Comparison of ENCODE assay signal across 8 cellular contexts in the genomic region with DNA sequence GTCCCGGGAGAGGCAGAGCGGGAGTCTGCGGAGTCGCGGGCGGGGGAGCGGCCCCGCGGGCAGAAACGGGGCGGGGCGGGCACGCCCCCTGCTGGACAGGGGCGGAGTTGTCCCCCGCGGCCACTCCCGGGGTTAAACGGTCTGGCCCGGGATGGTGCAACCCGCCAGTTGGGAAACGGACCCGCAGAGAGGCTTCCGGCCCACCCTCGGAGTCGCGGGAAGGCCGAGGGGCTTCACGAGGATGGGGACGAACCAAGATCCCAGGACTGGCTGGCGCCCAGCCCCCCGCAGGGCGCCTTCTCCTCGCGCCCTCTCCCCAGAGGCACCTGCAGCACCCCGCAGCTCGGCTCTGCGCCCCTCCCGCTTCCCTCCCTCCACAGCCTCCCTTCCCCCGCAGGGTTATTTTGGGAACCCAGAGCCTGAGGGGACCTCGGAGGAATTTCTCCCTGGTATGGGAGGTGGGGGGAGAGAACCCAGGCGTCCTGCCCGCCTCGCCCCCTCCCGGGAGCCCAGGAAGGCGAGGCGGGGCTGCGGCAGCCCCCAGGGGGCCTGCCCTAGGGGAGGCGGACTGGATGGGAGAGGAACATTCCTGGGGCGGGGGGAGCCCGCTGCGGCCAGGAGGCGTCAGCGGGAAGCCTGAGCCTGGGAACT. TPM values are rescaled to one million over a fixed set of nuclear protein-coding genes. Genes with fewer than 3 reads are reported as not detected.
DNase-seq lines count a peak whose midpoint lies in the region; ATAC-seq and TF ChIP-seq lines count a peak whose summit lies in the region.

No MANE protein-coding gene starts in this region.

- H3K27me3 ChIP-seq in muscle layer of colon (ENCODE audit: control insufficient read depth in 1 of 2, insufficient read depth in 2 of 2, low read length in 2 of 2), result peaks cover 0 to 7% of the 10 kb centered on the region in 2 donors

- H3K36me3 ChIP-seq in muscle layer of colon (ENCODE audit: insufficient read depth, low read length), result no peaks in the 10 kb centered on the region

- peaks cover 47% of the 10 kb centered on the region for H3K4me1 Mint-ChIP-seq in stimulated activated effector memory CD8-positive, alpha-beta T cell treated with anti-CD3 and anti-CD28 coated beads, Interleukin-12 subunit alpha, Interleukin-12 subunit beta, amount 100 ng/mL, for 72 hours

- peak overlapping the region; percentile 53 for H3K9ac ChIP-seq in muscle layer of colon (ENCODE audit: low read length)

- H3K9me3 ChIP-seq in muscle layer of colon (ENCODE audit: low read length), result no peaks in the 10 kb centered on the region

- peak; percentile 72 for TF ChIP-seq CTCF in epithelial cell of proximal tubule (conservative IDR thresholded peaks at IDR 0.05; ENCODE audit: low read depth, low read length)

- no peak overlapping the region for H3K27ac Mint-ChIP-seq in stimulated activated effector memory CD8-positive, alpha-beta T cell treated with anti-CD3 and anti-CD28 coated beads, Interleukin-12 subunit alpha, Interleukin-12 subunit beta, amount 100 ng/mL, for 72 hours

- peak overlapping the region; percentile 28 for H3K4me3 ChIP-seq in epithelial cell of proximal tubule (ENCODE audit: low read depth, low read length)
- peak overlapping the region; percentile 43 to 84 for H3K4me3 ChIP-seq in muscle layer of colon (ENCODE audit: low read depth in 1 of 2, low read length in 2 of 2)

- DNase-seq in DMS 273 (lab: John Stamatoyannopoulos, UW; ENCODE audit: unreplicated experiment) (peak; percentile 70), DMS 273 treated with DMSO at 0.1 percent for 48 hours (lab: John Stamatoyannopoulos, UW) (no peak), NCI-H128 (lab: John Stamatoyannopoulos, UW; ENCODE audit: unreplicated experiment) (peak; percentile 27), epithelial cell of proximal tubule (ENCODE audit: low read depth) (no peak)
- peak; percentile 96 for DNase-seq in activated CD8-positive, alpha-beta memory T cell treated with anti-CD3 and anti-CD28 coated beads, Interleukin-2, amount 50 U/mL, for 48 hours
- DNase-seq in stimulated activated effector memory CD8-positive, alpha-beta T cell treated with anti-CD3 and anti-CD28 coated beads, Interleukin-12 subunit alpha, Interleukin-12 subunit beta, amount 100 ng/mL, for 72 hours (ENCODE audit: low spot score in 2 of 2), result peak; percentile 90 to 94

- peak; percentile 60 for ATAC-seq in stimulated activated effector memory CD8-positive, alpha-beta T cell treated with anti-CD3 and anti-CD28 coated beads, Interleukin-12 subunit alpha, Interleukin-12 subunit beta, amount 100 ng/mL, for 72 hours
- ATAC-seq in HG03565 (IDR thresholded peaks at IDR 0.05; ENCODE audit: unreplicated experiment), result no peak

- peak overlapping the region; percentile 89 for H3K27ac ChIP-seq in muscle layer of colon (ENCODE audit: low read depth, low read length)

- H3K4me1 ChIP-seq in muscle layer of colon (ENCODE audit: insufficient read depth, low read length), result peaks cover 26% of the 10 kb centered on the region

- peak overlapping the region; percentile 92 for H3K4me3 Mint-ChIP-seq in stimulated activated effector memory CD8-positive, alpha-beta T cell treated with anti-CD3 and anti-CD28 coated beads, Interleukin-12 subunit alpha, Interleukin-12 subunit beta, amount 100 ng/mL, for 72 hours

- H3K9me3 Mint-ChIP-seq in stimulated activated effector memory CD8-positive, alpha-beta T cell treated with anti-CD3 and anti-CD28 coated beads, Interleukin-12 subunit alpha, Interleukin-12 subunit beta, amount 100 ng/mL, for 72 hours, result no peaks in the 10 kb centered on the region

- peaks cover 27% of the 10 kb centered on the region for H3K36me3 Mint-ChIP-seq in stimulated activated effector memory CD8-positive, alpha-beta T cell treated with anti-CD3 and anti-CD28 coated beads, Interleukin-12 subunit alpha, Interleukin-12 subunit beta, amount 100 ng/mL, for 72 hours

RNA-seq across cellular contexts. Expression of a gene that starts 0.9 kb away (rescaled TPM):
- total RNA-seq in epithelial cell of proximal tubule, result not detected in 2 replicates

RNA-seq across cellular contexts. Expression of a gene that starts 16.7 kb away (rescaled TPM):
- total RNA-seq in epithelial cell of proximal tubule, result not detected in 2 replicates

RNA-seq across cellular contexts. Expression of a gene that starts 20.1 kb away (rescaled TPM):
- total RNA-seq in epithelial cell of proximal tubule, result 0.29 TPM in 1 of 2 replicates, not detected in the other

RNA-seq across cellular contexts. Expression of a gene that starts 35.3 kb away (rescaled TPM):
- total RNA-seq in epithelial cell of proximal tubule, result 111 and 136 TPM in 2 replicates

RNA-seq across cellular contexts. Expression of a gene that starts 59.9 kb away (rescaled TPM):
- total RNA-seq in epithelial cell of proximal tubule, result 25.2 and 52.4 TPM in 2 replicates

Comparison
In these comparisons a context has a peak if more than half of its experiments do, and no peak if none do; other contexts are left out.
1. DNase-seq: peak in DMS 273 (single experiment), NCI-H128 (single experiment), activated CD8-positive, alpha-beta memory T cell treated with anti-CD3 and anti-CD28 coated beads, Interleukin-2, amount 50 U/mL, for 48 hours (single experiment) and stimulated activated effector memory CD8-positive, alpha-beta T cell treated with anti-CD3 and anti-CD28 coated beads, Interleukin-12 subunit alpha, Interleukin-12 subunit beta, amount 100 ng/mL, for 72 hours (2 of 2); none in DMS 273 treated with DMSO at 0.1 percent for 48 hours (single experiment) and epithelial cell of proximal tubule (single experiment).